18 cellular contexts compared by ENCODE assay signal in genomic region chr4:185263419-185263818, GRCh38. TPM values are rescaled to one million over a fixed set of nuclear protein-coding genes. Genes with fewer than 3 reads are reported as not detected.
DNase-seq lines count a peak whose midpoint lies in the region; ATAC-seq, FAIRE-seq and TF ChIP-seq lines count a peak whose summit lies in the region.
"Had no signal": no experiment of that assay in that cellular context is flagged by ENCODE, and none has a peak within 500 bp of the region (broad histone marks: within the 10 kb centered on the region; RNA-seq: fewer than 3 reads in every experiment).

No MANE protein-coding gene starts in this region.

- peaks cover 9% of the 10 kb centered on the region for H3K4me1 ChIP-seq in CD8-positive, alpha-beta memory T cell (ENCODE audit: insufficient read depth, low read length)
- H3K4me1 ChIP-seq in Peyer's patch = peaks cover 0 to 8% (median 0%) of the 10 kb centered on the region in 4 donors

- H3K9me3 Mint-ChIP-seq in CD8-positive, alpha-beta memory T cell = no peaks in the 10 kb centered on the region
- H3K9me3 Mint-ChIP-seq: activated T-helper 2 cell treated with anti-CD3 and anti-CD28 coated beads, Interferon-gamma antibody, Interleukin-2, Interleukin-4, amounts not matched to agents 10 μg/mL and 5 μg/mL and 100 μg/mL, durations not matched to agents 14 hours and 24 hours and 36 hours; neural crest cell had no signal

- POLR2A ChIA-PET in CD8-positive, alpha-beta memory T cell (lab: Charles Lee) = no interaction called here

- H3K36me3 Mint-ChIP-seq in CD8-positive, alpha-beta memory T cell = peaks cover 6 to 44% (median 12%) of the 10 kb centered on the region in 3 donors

- DNase-seq in GM12891 (ENCODE audit: insufficient read length, low spot score) = no peak
- DNase-seq in stimulated activated CD4-positive, alpha-beta T cell treated with anti-CD3 and anti-CD28 coated beads, Interleukin-2, amount 100 ng/mL, for 48 hours = no peak
- no peak for DNase-seq in CD8-positive, alpha-beta memory T cell
- no peak for DNase-seq in NCI-H69 (lab: John Stamatoyannopoulos, UW)
- DNase-seq in Peyer's patch = no peak
- DNase-seq: ACHN; activated CD4-positive, alpha-beta T cell treated with anti-CD3 and anti-CD28 coated beads for 36 hours; body of pancreas; DMS53; heart left ventricle; NCI-H1048; tibial artery had no signal

- TF ChIP-seq CTCF in Peyer's patch (IDR thresholded peaks at IDR 0.05) = no peak

- no peaks in the 10 kb centered on the region for H3K27me3 ChIP-seq in CD8-positive, alpha-beta memory T cell (ENCODE audit: insufficient read depth, low read length, poor library complexity, severe bottlenecking)
- no peaks in the 10 kb centered on the region for H3K27me3 ChIP-seq in Peyer's patch
- H3K27me3 ChIP-seq: body of pancreas, heart left ventricle, tibial artery had no signal

- ATAC-seq in GM19467 (IDR thresholded peaks at IDR 0.05; ENCODE audit: unreplicated experiment) = peak; percentile 57
- peak; percentile 60 for ATAC-seq in HG02884 (IDR thresholded peaks at IDR 0.05; ENCODE audit: unreplicated experiment)
- ATAC-seq in HG03558 (IDR thresholded peaks at IDR 0.05; ENCODE audit: extremely low read depth, unreplicated experiment) = peak; percentile 45
- ATAC-seq: activated CD4-positive, alpha-beta T cell treated with anti-CD3 and anti-CD28 coated beads for 36 hours; body of pancreas; heart left ventricle had no signal

- CTCF ChIA-PET in CD8-positive, alpha-beta memory T cell (lab: Charles Lee) = no interaction called here

- no peak overlapping the region for H3K4me3 ChIP-seq in CD8-positive, alpha-beta memory T cell (ENCODE audit: low read length)
- no peak overlapping the region for H3K4me3 ChIP-seq in Peyer's patch
- H3K4me3 ChIP-seq: body of pancreas, heart left ventricle, SK-N-MC, tibial artery had no signal

- no peak overlapping the region for H3K27ac ChIP-seq in CD8-positive, alpha-beta memory T cell (ENCODE audit: low read depth, low read length)
- no peak overlapping the region for H3K27ac ChIP-seq in Peyer's patch
- H3K27ac ChIP-seq: heart left ventricle, SK-N-MC, tibial artery had no signal

- TF ChIP-seq POLR2A in GM12891 (IDR thresholded peaks at IDR 0.05; ENCODE audit: low read depth, low read length) (no peak), Peyer's patch (IDR thresholded peaks at IDR 0.05) (no peak)

- H3K4me1 Mint-ChIP-seq in CD8-positive, alpha-beta memory T cell = peaks cover 18 to 35% (median 20%) of the 10 kb centered on the region in 3 donors

- no peak overlapping the region for H3K4me3 Mint-ChIP-seq in CD8-positive, alpha-beta memory T cell
- H3K4me3 Mint-ChIP-seq: activated CD4-positive, alpha-beta T cell treated with anti-CD3 and anti-CD28 coated beads for 36 hours; neural crest cell had no signal

- peak; percentile 90 for FAIRE-seq in GM12891 (lab: Jason Lieb, UNC)

- H3K36me3 ChIP-seq in CD8-positive, alpha-beta memory T cell (ENCODE audit: insufficient read depth, low read length) = no peaks in the 10 kb centered on the region
- peaks cover 0 to 14% (median 0%) of the 10 kb centered on the region in 3 donors for H3K36me3 ChIP-seq in Peyer's patch

- no peaks in the 10 kb centered on the region for H3K27me3 Mint-ChIP-seq in CD8-positive, alpha-beta memory T cell
- H3K27me3 Mint-ChIP-seq: activated CD4-positive, alpha-beta T cell treated with anti-CD3 and anti-CD28 coated beads for 36 hours had no signal

- peak overlapping the region in 2 of 8 donors; percentile 22 to 58 for H3K27ac Mint-ChIP-seq in CD8-positive, alpha-beta memory T cell
- H3K27ac Mint-ChIP-seq: activated CD4-positive, alpha-beta T cell treated with anti-CD3 and anti-CD28 coated beads for 36 hours; activated T-helper 2 cell treated with anti-CD3 and anti-CD28 coated beads, Interferon-gamma antibody, Interleukin-2, Interleukin-4, amounts not matched to agents 10 μg/mL and 5 μg/mL and 100 μg/mL, durations not matched to agents 14 hours and 24 hours and 36 hours had no signal

- H3K9me3 ChIP-seq in CD8-positive, alpha-beta memory T cell (ENCODE audit: low read length) = no peaks in the 10 kb centered on the region
- H3K9me3 ChIP-seq in Peyer's patch = no peaks in the 10 kb centered on the region
- H3K9me3 ChIP-seq: body of pancreas, heart left ventricle, tibial artery had no signal

TF ChIP-seq in GM12891, 5 proteins besides CTCF, POLR2A, EP300 and RAD21:
- TF ChIP-seq PAX5 (IDR thresholded peaks at IDR 0.05; ENCODE audit: insufficient read depth, low read length, severe bottlenecking) (no peak), POU2F2 (IDR thresholded peaks at IDR 0.05; ENCODE audit: low read depth, low read length) (no peak), SPI1 (IDR thresholded peaks at IDR 0.05; ENCODE audit: low read depth, low read length) (peak; percentile 69), POLR2AphosphoS5 (IDR thresholded peaks at IDR 0.05; ENCODE audit: low read depth, low read length) (no peak), TAF1 (IDR thresholded peaks at IDR 0.05; ENCODE audit: low read depth, low read length) (no peak)

RNA-seq across cellular contexts. Expression of gene SNX25, which starts 54.0 kb away (rescaled TPM):
- polyA plus RNA-seq in GM12891 (2012; ENCODE audit: low read depth, missing spikeins) = 63.7 TPM
- 10 to 100 TPM; 17.7 to 18.2 TPM for total RNA-seq in CD8-positive, alpha-beta memory T cell
- polyA plus RNA-seq in CD8-positive, alpha-beta memory T cell = 7.8 TPM
- total RNA-seq in Peyer's patch = 10 to 100 TPM; 12.4 to 92.4 (median 17.8) TPM

RNA-seq across cellular contexts. Expression of gene CFAP97, which starts 59.6 kb away (rescaled TPM):
- 17.8 TPM for polyA plus RNA-seq in GM12891 (2012; ENCODE audit: low read depth, missing spikeins)
- total RNA-seq in CD8-positive, alpha-beta memory T cell = 10 to 100 TPM; 49.9 to 50.1 TPM
- polyA plus RNA-seq in CD8-positive, alpha-beta memory T cell = 107 TPM
- 10 to 100 TPM; 10.9 to 32.2 (median 12.7) TPM for total RNA-seq in Peyer's patch
